In the genomic region with DNA sequence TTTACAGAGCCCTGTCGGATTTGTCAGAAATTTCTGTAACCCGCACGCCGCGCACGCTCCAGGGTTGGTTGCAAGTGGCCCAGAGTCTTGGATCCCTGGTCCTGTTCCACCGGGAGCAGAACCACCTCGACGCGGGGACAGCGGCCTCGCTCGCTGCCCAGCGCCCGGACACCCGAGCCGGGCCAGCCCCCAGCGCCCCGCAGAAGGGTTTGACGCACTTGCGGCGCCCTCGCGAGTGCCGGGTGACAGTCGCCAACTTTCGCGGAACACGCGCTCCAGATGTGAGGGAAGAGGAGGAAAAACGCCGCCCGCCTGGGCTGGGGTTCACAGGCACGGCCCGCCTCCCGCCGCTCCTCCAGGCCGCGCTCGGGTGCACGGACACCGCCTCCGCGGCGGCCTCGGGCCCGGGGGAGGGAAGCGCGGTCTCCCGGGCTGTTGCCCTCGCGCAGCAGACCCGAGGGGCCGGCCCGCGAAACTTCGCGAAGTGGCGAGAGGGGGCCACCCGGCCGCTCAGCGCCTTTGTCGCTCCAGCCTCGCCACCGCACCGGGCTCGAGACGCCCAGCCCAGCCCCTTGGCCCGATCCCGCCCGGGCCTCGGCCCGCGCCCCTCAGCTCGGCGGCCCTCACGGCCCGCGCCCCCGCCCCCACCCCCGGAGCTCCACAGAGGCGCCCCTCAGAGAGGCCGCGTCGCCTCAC, we compare ENCODE assay signal across 8 cellular contexts.
DNase-seq lines count a peak whose midpoint lies in the region; ATAC-seq lines count a peak whose summit lies in the region.

No MANE protein-coding gene starts in this region.

- H3K9ac ChIP-seq in rectal smooth muscle tissue (ENCODE audit: low read length), result peak overlapping the region; percentile 64

- no peaks in the 10 kb centered on the region for H3K4me1 ChIP-seq in rectal smooth muscle tissue (ENCODE audit: control insufficient read depth, insufficient read depth, low read length)

- peak overlapping the region; percentile 74 for H3K4me3 ChIP-seq in rectal smooth muscle tissue (ENCODE audit: low read length)

- H3K27ac ChIP-seq in rectal smooth muscle tissue (ENCODE audit: low read depth, low read length), result peak overlapping the region; percentile 85

- no peaks in the 10 kb centered on the region for H3K27me3 ChIP-seq in rectal smooth muscle tissue (ENCODE audit: control insufficient read depth, insufficient read depth, low read length)

- peaks cover 2% of the 10 kb centered on the region for H3K36me3 ChIP-seq in rectal smooth muscle tissue (ENCODE audit: control insufficient read depth, insufficient read depth, low read length)

- DNase-seq in NOMO-1 treated with dmso at 0.1 percent for 144 hours (lab: John Stamatoyannopoulos, UW; ENCODE audit: unreplicated experiment) (peak; percentile 20), NOMO-1 (lab: John Stamatoyannopoulos, UW; ENCODE audit: unreplicated experiment in 2 of 2) (no peak), RPMI8226 (peak; percentile 55), anterior cingulate cortex (lab: John Stamatoyannopoulos, UW) (peak in 45 of 58 donors; percentile 8 to 71 (median 43)), hypothalamus (lab: John Stamatoyannopoulos, UW) (peak in 42 of 51 donors; percentile 7 to 78 (median 46)), MV-4-11 (lab: John Stamatoyannopoulos, UW) (no peak)

- ATAC-seq in HG02885 (IDR thresholded peaks at IDR 0.05; ENCODE audit: poor library complexity, unreplicated experiment), result peak; percentile 52

Comparison
In these comparisons a context has a peak if more than half of its experiments do, and no peak if none do; other contexts are left out.
1. DNase-seq: peak in NOMO-1 treated with dmso at 0.1 percent for 144 hours (single experiment), RPMI8226 (single experiment), anterior cingulate cortex (45 of 58) and hypothalamus (42 of 51); none in NOMO-1 (0 of 2) and MV-4-11 (single experiment).